8 cellular contexts compared by ENCODE assay signal in genomic region chr14:103332143-103332919, GRCh38. TPM values are rescaled to one million over a fixed set of nuclear protein-coding genes. Genes with fewer than 3 reads are reported as not detected.
DNase-seq lines count a peak whose midpoint lies in the region; ATAC-seq, FAIRE-seq and TF ChIP-seq lines count a peak whose summit lies in the region.
"Had no signal": no experiment of that assay in that cellular context is flagged by ENCODE, and none has a peak within 500 bp of the region (broad histone marks: within the 10 kb centered on the region; RNA-seq: fewer than 3 reads in every experiment).

No MANE protein-coding gene starts in this region.

- intact Hi-C loops in Panc1 (cut with micrococcal nuclease; ENCODE audit: unreplicated experiment) (no loop called here), esophagus muscularis mucosa (cut with DNase I) (no loop called here)

- WGBS in esophagus muscularis mucosa = 90% methylated on average over 9 of the region's 9 CpGs

- peak overlapping the region; percentile 100 for H3K9ac ChIP-seq in skeletal muscle satellite cell (ENCODE audit: low read depth, low read length)

- peaks cover 22% of the 10 kb centered on the region for H3K36me3 Mint-ChIP-seq in HFFc6 (ENCODE audit: low read depth)

- POLR2A ChIA-PET in Panc1 (lab: Charles Lee) = interaction anchor here (0.6 kb wide), 2 partner anchors 22 to 636 kb away, joined by 3 to 14 read pairs; no protein-coding TSS in a partner anchor

- H3K36me3 ChIP-seq in Panc1 (ENCODE audit: control insufficient read depth, insufficient read depth, low read length) (peaks cover 22% of the 10 kb centered on the region), esophagus muscularis mucosa (peaks cover 16 to 20% (median 19%) of the 10 kb centered on the region in 4 donors), skeletal muscle satellite cell (ENCODE audit: insufficient read depth, low read length) (peaks cover 26% of the 10 kb centered on the region)

- peak overlapping the region; percentile 96; the same call in 1 of the 2 replicates for H3K4me3 Mint-ChIP-seq in HFFc6

- H3K9me3 ChIP-seq in Panc1 (ENCODE audit: control insufficient read depth, insufficient read depth, low read depth, low read length) (no peaks in the 10 kb centered on the region), esophagus muscularis mucosa (no peaks in the 10 kb centered on the region), skeletal muscle satellite cell (replicated peaks; ENCODE audit: low read length) (no peaks in the 10 kb centered on the region)

- TF ChIP-seq CTCF in HFFc6 (IDR thresholded peaks at IDR 0.05) (no peak), Panc1 (IDR thresholded peaks at IDR 0.05) (no peak), esophagus muscularis mucosa (IDR thresholded peaks at IDR 0.05) (no peak)

- H3K4me2 ChIP-seq in skeletal muscle satellite cell (ENCODE audit: low read length) = peak overlapping the region; percentile 91

- peak overlapping the region; percentile 87; the same call in 1 of the 2 replicates for H3K27ac ChIP-seq in Panc1 (ENCODE audit: low read length)
- H3K27ac ChIP-seq in esophagus muscularis mucosa (replicated peaks in 1 of 4) = peak overlapping the region; percentile 96 to 100 (median 100)

- no peak for TF ChIP-seq POLR2A in esophagus muscularis mucosa (IDR thresholded peaks at IDR 0.05; ENCODE audit: low read depth)
- no peak for TF ChIP-seq POLR2A in H54 (IDR thresholded peaks at IDR 0.05; ENCODE audit: low read depth, low read length)

- in situ Hi-C loops in Panc1 (cut with HindIII; ENCODE audit: low pct_unique_long_range_greater_than_20kb, low sequenced_read_pairs) = no loop called here

- FAIRE-seq in H54 (lab: Jason Lieb, UNC) = no peak

- H3K4me3 ChIP-seq in Panc1 (ENCODE audit: low read depth in 2 of 2, low read length in 2 of 2) (peak overlapping the region; percentile 75 to 91), esophagus muscularis mucosa (no peak overlapping the region), skeletal muscle satellite cell (ENCODE audit: low read length) (no peak overlapping the region)

- no peaks in the 10 kb centered on the region for H3K27me3 ChIP-seq in Panc1 (ENCODE audit: control insufficient read depth, insufficient read depth, low read length)
- no peaks in the 10 kb centered on the region for H3K27me3 ChIP-seq in esophagus muscularis mucosa
- H3K27me3 ChIP-seq in skeletal muscle satellite cell (ENCODE audit: control insufficient read depth, insufficient read depth, low read length) = no peaks in the 10 kb centered on the region

- H3K27ac Mint-ChIP-seq in HFFc6 = peak overlapping the region; percentile 95

- DNase-seq in HFFc6 (no peak), Panc1 (ENCODE audit: low read depth, low spot score) (no peak), esophagus muscularis mucosa (ENCODE audit: extremely low spot score) (no peak), kidney glomerular epithelial cell (lab: John Stamatoyannopoulos, UW) (no peak), CD1c-positive myeloid dendritic cell (ENCODE audit: extremely low spot score) (no peak), H54 (ENCODE audit: insufficient read length, low spot score) (no peak)
- DNase-seq: activated CD4-positive, CD25-positive, alpha-beta regulatory T cell had no signal

- CTCF ChIA-PET in Panc1 (lab: Charles Lee) = no interaction called here

- peaks cover 10% of the 10 kb centered on the region for H3K27me3 Mint-ChIP-seq in HFFc6 (ENCODE audit: insufficient read depth)

- TF ChIP-seq EP300 in esophagus muscularis mucosa (IDR thresholded peaks at IDR 0.05) = no peak

- ATAC-seq in Panc1 = no peak

- no peaks in the 10 kb centered on the region for H3K9me3 Mint-ChIP-seq in HFFc6

- H3K4me1 Mint-ChIP-seq in HFFc6 (ENCODE audit: low read depth) = peaks cover 19% of the 10 kb centered on the region

- TSS peak; percentile 86 for BruUV-seq in Panc1 (replicated peaks; lab: Mats Ljungman, UMichigan)

- peaks cover 22% of the 10 kb centered on the region for H3K4me1 ChIP-seq in Panc1 (ENCODE audit: control insufficient read depth, insufficient read depth, low read length)
- H3K4me1 ChIP-seq in esophagus muscularis mucosa = peaks cover 28 to 37% (median 34%) of the 10 kb centered on the region in 4 donors
- peaks cover 19% of the 10 kb centered on the region for H3K4me1 ChIP-seq in skeletal muscle satellite cell (ENCODE audit: control insufficient read depth, insufficient read depth, low read length)

RNA-seq across cellular contexts. Expression of gene EIF5, which starts 1.7 kb away (rescaled TPM):
- 100 to 1,000 TPM; 181 to 217 (median 203) TPM for total RNA-seq in HFFc6 (2021; fragmentation: NEBNext Ultra II Directional; extraction: Animal tissue kit (Norgen Biotek cat#: 25700))
- total RNA-seq in Panc1 (2021; ENCODE audit: unreplicated experiment) (238 TPM), esophagus muscularis mucosa (100 to 1,000 TPM; 118 to 237 (median 159) TPM)
- 91.2 TPM for polyA plus RNA-seq in Panc1 (2012; ENCODE audit: insufficient read length)
- total RNA-seq in skeletal muscle satellite cell (2012; rRNA removed) = 125 and 142 TPM in 2 replicates

RNA-seq across cellular contexts. Expression of gene MARK3, which starts 52.9 kb away (rescaled TPM):
- 10 to 100 TPM; 57.4 to 71.8 (median 65.7) TPM for total RNA-seq in HFFc6 (2021; fragmentation: NEBNext Ultra II Directional; extraction: Animal tissue kit (Norgen Biotek cat#: 25700))
- total RNA-seq in Panc1 (2021; ENCODE audit: unreplicated experiment) (56.1 TPM), esophagus muscularis mucosa (10 to 100 TPM; 57.4 to 78.1 (median 68.1) TPM)
- 53.3 TPM for polyA plus RNA-seq in Panc1 (2012; ENCODE audit: insufficient read length)
- total RNA-seq in skeletal muscle satellite cell (2012; rRNA removed) = 76.7 and 89.7 TPM in 2 replicates

Comparison
In these comparisons a context has a peak if more than half of its experiments do, and no peak if none do; other contexts are left out.
1. H3K4me3 ChIP-seq: peak in Panc1 (2 of 2); none in esophagus muscularis mucosa (0 of 4) and skeletal muscle satellite cell (single experiment).